Comparison of ENCODE assay signal across 18 cellular contexts in the genomic region with DNA sequence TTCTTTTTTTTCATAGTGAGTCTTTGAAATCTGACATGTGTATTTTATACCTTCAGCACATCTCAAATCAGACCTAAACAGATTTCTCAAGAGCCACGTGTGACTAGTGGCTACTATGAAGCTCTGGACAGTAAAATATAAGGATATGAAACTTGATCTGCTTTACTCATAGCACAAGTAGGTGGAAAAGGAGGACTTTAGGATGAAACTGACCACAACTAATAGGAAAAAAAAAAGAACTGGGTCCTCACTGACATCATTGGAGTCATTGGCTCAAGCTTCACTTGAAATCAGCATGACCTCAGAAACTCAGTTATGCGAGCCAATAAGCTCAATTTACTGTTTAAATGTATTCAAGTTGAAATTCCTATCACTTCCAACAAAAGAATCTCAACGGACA. TPM values are rescaled to one million over a fixed set of nuclear protein-coding genes. Genes with fewer than 3 reads are reported as not detected.
DNase-seq lines count a peak whose midpoint lies in the region; ATAC-seq and TF ChIP-seq lines count a peak whose summit lies in the region.
"Had no signal": no experiment of that assay in that cellular context is flagged by ENCODE, and none has a peak within 500 bp of the region (broad histone marks: within the 10 kb centered on the region; RNA-seq: fewer than 3 reads in every experiment).

No MANE protein-coding gene starts in this region.

- H3K36me3 ChIP-seq in prostate gland, result no peaks in the 10 kb centered on the region
- H3K36me3 ChIP-seq in hepatocyte (replicated peaks; ENCODE audit: insufficient read depth, low read depth), result no peaks in the 10 kb centered on the region
- H3K36me3 ChIP-seq: right atrium auricular region had no signal

- ATAC-seq in GM19324 (IDR thresholded peaks at IDR 0.05; ENCODE audit: low FRiP score, unreplicated experiment), result no peak
- ATAC-seq: activated CD8-positive, alpha-beta T cell treated with anti-CD3 and anti-CD28 coated beads for 36 hours; Panc1 had no signal

- H3K27me3 ChIP-seq in prostate gland (replicated peaks; ENCODE audit: insufficient read depth) (no peaks in the 10 kb centered on the region), hepatocyte (no peaks in the 10 kb centered on the region)
- H3K27me3 ChIP-seq: right atrium auricular region had no signal

- 38% methylated on average over 3 of the region's 3 CpGs for WGBS in prostate gland
- WGBS in hepatocyte (ENCODE audit: low lambda C conversion rate, missing lambda C conversion rate), result 75% methylated on average over 3 of the region's 3 CpGs

- no peaks in the 10 kb centered on the region for H4K20me1 ChIP-seq in hepatocyte (ENCODE audit: insufficient read depth, poor library complexity, severe bottlenecking)

- TF ChIP-seq CTCF in AG10803 (conservative IDR thresholded peaks at IDR 0.05; ENCODE audit: low read length) (no peak), prostate gland (IDR thresholded peaks at IDR 0.05) (no peak), hepatocyte (IDR thresholded peaks at IDR 0.05; ENCODE audit: poor library complexity) (no peak)

- H3K79me2 ChIP-seq in hepatocyte, result no peaks in the 10 kb centered on the region

- intact Hi-C loops in prostate gland (cut with DNase I), result no loop called here

- H3K4me2 ChIP-seq in hepatocyte, result no peak overlapping the region

- H3K4me3 ChIP-seq in AG10803 (ENCODE audit: low read length), result no peak overlapping the region
- no peak overlapping the region for H3K4me3 ChIP-seq in prostate gland
- H3K4me3 ChIP-seq in hepatocyte, result no peak overlapping the region
- H3K4me3 ChIP-seq: right atrium auricular region had no signal

- no peak overlapping the region for H3K27ac ChIP-seq in prostate gland
- no peak overlapping the region for H3K27ac ChIP-seq in hepatocyte
- H3K27ac ChIP-seq: right atrium auricular region, VCaP had no signal

- DNase-seq in AG10803 (ENCODE audit: low read depth) (peak; percentile 16), HS-27A (ENCODE audit: low read depth) (peak; percentile 24), astrocyte of the hippocampus (ENCODE audit: low read depth, low spot score) (peak; percentile 15), iris pigment epithelial cell (ENCODE audit: low read depth) (peak; percentile 81), prostate gland (ENCODE audit: low spot score) (no peak), hepatocyte (ENCODE audit: low spot score) (no peak)
- DNase-seq in NK-92 treated with Interleukin-12 subunit alpha and Interleukin-12 subunit beta, amount 100 ng/mL, for 24 hours (lab: John Stamatoyannopoulos, UW), result no peak
- DNase-seq: activated CD8-positive, alpha-beta T cell treated with anti-CD3 and anti-CD28 coated beads for 36 hours; AML-193; immature natural killer cell; mesendoderm; NCI-H1092 treated with DMSO at 0.1 percent for 48 hours; NCI-H748 treated with DMSO at 0.1 percent for 48 hours; SW 1271 had no signal

- no peak overlapping the region for H2AFZ ChIP-seq in hepatocyte

- no peak for TF ChIP-seq POLR2A in prostate gland (IDR thresholded peaks at IDR 0.05)

- no peaks in the 10 kb centered on the region for H3K9me2 ChIP-seq in hepatocyte (replicated peaks; ENCODE audit: insufficient read depth)

- no peaks in the 10 kb centered on the region for H3K9me3 ChIP-seq in prostate gland
- H3K9me3 ChIP-seq in hepatocyte (ENCODE audit: low read depth), result no peaks in the 10 kb centered on the region
- H3K9me3 ChIP-seq: right atrium auricular region had no signal

- H3K4me1 ChIP-seq in prostate gland (replicated peaks), result no peaks in the 10 kb centered on the region
- H3K4me1 ChIP-seq in hepatocyte (ENCODE audit: insufficient read depth), result no peaks in the 10 kb centered on the region
- H3K4me1 ChIP-seq: right atrium auricular region had no signal

RNA-seq across cellular contexts. Expression of a gene that starts 34.0 kb away (rescaled TPM):
- total RNA-seq in prostate gland (10 to 100 TPM in 1 of 2 donors, 1 to 10 TPM in 1; 2.6 to 13.1 TPM), hepatocyte (3.9 and 4.4 TPM in 2 replicates)
- 3.6 and 3.7 TPM in 2 replicates for polyA plus RNA-seq in hepatocyte

Comparison
In these comparisons a context has a peak if more than half of its experiments do, and no peak if none do; other contexts are left out.
1. DNase-seq: peak in AG10803 (single experiment), HS-27A (single experiment), astrocyte of the hippocampus (single experiment) and iris pigment epithelial cell (single experiment); none in prostate gland (single experiment), NK-92 treated with Interleukin-12 subunit alpha and Interleukin-12 subunit beta, amount 100 ng/mL, for 24 hours (single experiment) and hepatocyte (single experiment).